ENCODE assay signal across 24 cellular contexts in genomic region chr5:123960526-123960925, GRCh38.
"Had no signal": no experiment of that assay in that cellular context is flagged by ENCODE, and none has a peak within 500 bp of the region (broad histone marks: within the 10 kb centered on the region; RNA-seq: fewer than 3 reads in every experiment).

No MANE protein-coding gene starts in this region.

- H3K27ac ChIP-seq: colonic mucosa, esophagus muscularis mucosa, gastrocnemius medialis, heart right ventricle, left lung, lower lobe of right lung had no signal

- H3K27me3 ChIP-seq: colonic mucosa, esophagus muscularis mucosa, gastrocnemius medialis, heart right ventricle, left lung had no signal

- H3K4me1 ChIP-seq: colonic mucosa, esophagus muscularis mucosa, heart right ventricle, left lung, lower lobe of right lung had no signal

- H3K36me3 ChIP-seq: colonic mucosa, esophagus muscularis mucosa, gastrocnemius medialis, heart right ventricle, left lung, lower lobe of right lung had no signal

- H3K4me3 ChIP-seq: colonic mucosa, esophagus muscularis mucosa, gastrocnemius medialis, heart right ventricle, left lung, lower lobe of right lung, mucosa of descending colon had no signal

- FAIRE-seq: endometrium, keratinocyte had no signal

- H3K9me3 ChIP-seq: colonic mucosa, esophagus muscularis mucosa, gastrocnemius medialis, heart right ventricle, left lung, lower lobe of right lung, mucosa of descending colon had no signal

- ATAC-seq: effector memory CD8-positive, alpha-beta T cell; gastrocnemius medialis; heart right ventricle; left cardiac atrium; left lung; left ventricle myocardium superior; lower lobe of right lung; mucosa of descending colon; naive thymus-derived CD8-positive, alpha-beta T cell had no signal

- DNase-seq: colonic mucosa; cortex of kidney; effector CD8-positive, alpha-beta T cell; effector memory CD8-positive, alpha-beta T cell; endodermal cell; foreskin fibroblast; foreskin melanocyte; gastrocnemius medialis; glutamatergic neuron; head of caudate nucleus; heart right ventricle; hypothalamus; immature natural killer cell; left cardiac atrium; left lung; left ventricle myocardium superior; lower lobe of right lung; mesendoderm; mucosa of descending colon; naive B cell; naive thymus-derived CD8-positive, alpha-beta T cell had no signal
